Comparison of ENCODE assay signal across 7 cellular contexts in genomic region chr19:48872182-48872883, GRCh38.
A peak's percentile ranks its signal among the peaks of the same experiment; 100 is the strongest.
DNase-seq lines count a peak whose midpoint lies in the region; ATAC-seq and FAIRE-seq lines count a peak whose summit lies in the region.

Gene PPP1R15A (plus strand): TSS chr19:48872421. CDS start chr19:48873234, 813 bp downstream.

- ATAC-seq in GM18520 (IDR thresholded peaks at IDR 0.05; ENCODE audit: unreplicated experiment) (peak; percentile 41), HG03378 (IDR thresholded peaks at IDR 0.05; ENCODE audit: unreplicated experiment) (peak; percentile 61)

- DNase-seq in NCI-H510A treated with DMSO at 0.1 percent for 48 hours (lab: John Stamatoyannopoulos, UW) (peak; percentile 96), cerebellar nuclear complex (lab: John Stamatoyannopoulos, UW) (peak; percentile 87 to 96)
- peak; percentile 99 for DNase-seq in activated CD4-positive, alpha-beta T cell treated with anti-CD3 and anti-CD28 coated beads for 1 hour
- DNase-seq in stimulated activated CD4-positive, alpha-beta T cell treated with anti-CD3 and anti-CD28 coated beads, Interleukin-12 subunit alpha, Interleukin-12 subunit beta, amount 100 ng/mL, for 24 hours (ENCODE audit: low read depth in 2 of 2) = peak; percentile 99

- peak; percentile 73 for FAIRE-seq in islet of Langerhans (lab: Jason Lieb, UNC)

Comparison
In these comparisons a context has a peak if more than half of its experiments do, and no peak if none do; other contexts are left out.
1. Peak in every context shown above with its lines: DNase-seq and ATAC-seq.